Comparison of ENCODE assay signal across 19 cellular contexts in the genomic region with DNA sequence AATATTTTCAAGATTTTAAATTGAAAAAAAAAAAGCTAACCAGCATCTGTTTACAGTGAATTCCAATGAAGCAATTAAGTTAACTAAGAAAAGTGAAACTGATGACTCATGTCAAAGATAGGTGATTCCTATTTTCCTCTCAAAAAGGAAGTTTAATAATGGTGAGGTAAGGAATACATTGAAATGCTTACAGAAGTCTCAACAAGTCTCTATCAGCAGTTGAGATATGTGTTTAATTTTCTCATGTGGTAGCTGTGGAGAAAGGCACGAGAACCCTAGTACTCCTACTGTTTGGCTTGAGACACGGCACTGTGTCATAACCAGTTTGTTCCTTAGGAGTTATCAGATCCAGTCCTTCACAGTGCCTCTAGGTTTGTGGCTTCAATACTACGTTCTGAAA.
DNase-seq lines count a peak whose midpoint lies in the region; FAIRE-seq and TF ChIP-seq lines count a peak whose summit lies in the region.
"Had no signal": no experiment of that assay in that cellular context is flagged by ENCODE, and none has a peak within 500 bp of the region (broad histone marks: within the 10 kb centered on the region; RNA-seq: fewer than 3 reads in every experiment).

No MANE protein-coding gene starts in this region.

- H2AK5ac ChIP-seq in mesendoderm (ENCODE audit: low read length), result no peak overlapping the region

- no peaks in the 10 kb centered on the region for H3K79me1 ChIP-seq in mesendoderm (ENCODE audit: low read length)

- no peak overlapping the region for H4K5ac ChIP-seq in mesendoderm (ENCODE audit: low read length)

- H3K18ac ChIP-seq in mesendoderm (ENCODE audit: low read length), result no peak overlapping the region

- H3K4me2 ChIP-seq in mesendoderm (ENCODE audit: low read length), result no peak overlapping the region

- no peak overlapping the region for H3K27ac ChIP-seq in RWPE1
- peak overlapping the region in 3 of 4 donors; percentile 11 to 46 (median 43) for H3K27ac ChIP-seq in esophagus squamous epithelium
- H3K27ac ChIP-seq in mesendoderm (ENCODE audit: low read depth, low read length), result no peak overlapping the region
- H3K27ac ChIP-seq: cardiac muscle cell, heart right ventricle had no signal

- peaks cover 0 to 8% (median 0%) of the 10 kb centered on the region in 3 donors for H3K4me1 ChIP-seq in esophagus squamous epithelium
- no peaks in the 10 kb centered on the region for H3K4me1 ChIP-seq in mesendoderm (ENCODE audit: control insufficient read depth, low read depth, low read length)
- H3K4me1 ChIP-seq: heart right ventricle had no signal

- no peak overlapping the region for H3K56ac ChIP-seq in mesendoderm (ENCODE audit: low read length)

- FAIRE-seq in H54 (lab: Jason Lieb, UNC) (no peak), HTR-8/SVneo (lab: Jason Lieb, UNC) (no peak)
- FAIRE-seq: A204.1, G401.6 had no signal

- no peak overlapping the region for H4K8ac ChIP-seq in mesendoderm (ENCODE audit: low read depth, low read length)

- no peaks in the 10 kb centered on the region for H3K9me3 ChIP-seq in esophagus squamous epithelium

- no peaks in the 10 kb centered on the region for H3K79me2 ChIP-seq in mesendoderm (ENCODE audit: control insufficient read depth, insufficient read depth, low read length)

- TF ChIP-seq CTCF in RWPE1 (conservative IDR thresholded peaks at IDR 0.05; ENCODE audit: low read depth), result no peak
- TF ChIP-seq CTCF in esophagus squamous epithelium (IDR thresholded peaks at IDR 0.05), result peak in 1 of 6 experiments; percentile 34

- intact Hi-C loops in esophagus squamous epithelium (cut with DNase I), result no loop called here

- H3K4me3 ChIP-seq in esophagus squamous epithelium (no peak overlapping the region), mesendoderm (ENCODE audit: low read length) (no peak overlapping the region)
- H3K4me3 ChIP-seq: cardiac muscle cell, heart right ventricle had no signal

- no peak overlapping the region for H2BK15ac ChIP-seq in mesendoderm (replicated peaks; ENCODE audit: low read depth)

- no peak overlapping the region for H2BK120ac ChIP-seq in mesendoderm (ENCODE audit: low read depth, low read length)

- H3K9ac ChIP-seq in mesendoderm (ENCODE audit: low read length), result no peak overlapping the region

- CTCF ChIA-PET in RWPE1 (lab: Yijun Ruan, JAX), result interaction anchor here (0.6 kb wide), 1 partner anchor 32 kb away, joined by 9 read pairs; no protein-coding TSS in a partner anchor

- H3K23ac ChIP-seq in mesendoderm (ENCODE audit: low read length), result no peak overlapping the region

- POLR2A ChIA-PET in RWPE1 (lab: Yijun Ruan, JAX; ENCODE audit: low non-redundant PET), result no interaction called here

- H3K36me3 ChIP-seq in esophagus squamous epithelium (no peaks in the 10 kb centered on the region), mesendoderm (ENCODE audit: control insufficient read depth, insufficient read depth, low read length) (no peaks in the 10 kb centered on the region)
- H3K36me3 ChIP-seq: cardiac muscle cell, heart right ventricle had no signal

- H3K27me3 ChIP-seq in esophagus squamous epithelium, result no peaks in the 10 kb centered on the region
- no peaks in the 10 kb centered on the region for H3K27me3 ChIP-seq in mesendoderm (ENCODE audit: insufficient read depth, low read length, poor library complexity)
- H3K27me3 ChIP-seq: cardiac muscle cell, heart right ventricle had no signal

- DNase-seq in NOMO-1 treated with DMSO at 0.1 percent for 48 hours (lab: John Stamatoyannopoulos, UW; ENCODE audit: unreplicated experiment) (peak; percentile 22), NOMO-1 treated with dmso at 0.1 percent for 144 hours (lab: John Stamatoyannopoulos, UW; ENCODE audit: unreplicated experiment) (no peak), RWPE1 (ENCODE audit: low spot score) (peak; percentile 69), esophagus squamous epithelium (lab: John Stamatoyannopoulos, UW) (no peak), mesendoderm (peak; percentile 14), H54 (ENCODE audit: insufficient read length, low spot score) (no peak), HTR-8/SVneo (ENCODE audit: insufficient read length, low spot score) (no peak), LoVo (ENCODE audit: low spot score) (no peak)
- DNase-seq: activated CD4-positive, alpha-beta T cell treated with anti-CD3 and anti-CD28 coated beads for 1 hour; activated CD8-positive, alpha-beta memory T cell treated with anti-CD3 and anti-CD28 coated beads, Interleukin-2, amount 50 U/mL, for 48 hours; activated naive CD4-positive, alpha-beta T cell; heart right ventricle; NCI-H1417 treated with DMSO at 0.1 percent for 48 hours; nucleus accumbens; SIG-M5; stimulated activated CD4-positive, alpha-beta T cell treated with anti-CD3 and anti-CD28 coated beads, Interleukin-4, amount 100 ng/mL, for 1 hour had no signal

- no peak overlapping the region for H3K4ac ChIP-seq in mesendoderm (ENCODE audit: low read depth, low read length)

- TF ChIP-seq POLR2A in esophagus squamous epithelium (IDR thresholded peaks at IDR 0.05) (no peak), H54 (IDR thresholded peaks at IDR 0.05; ENCODE audit: low read depth, low read length) (no peak)

- 32 to 34% methylated on average over 3 of the region's 3 CpGs for WGBS in esophagus squamous epithelium, 2 donors
- no CpG with 5 or more reads among the region's 3 CpGs for WGBS in mesendoderm (ENCODE audit: extremely low coverage, insufficient coverage, low lambda C conversion rate)

- no peak overlapping the region for H2BK5ac ChIP-seq in mesendoderm (ENCODE audit: low read length)

Comparison
In these comparisons a context has a peak if more than half of its experiments do, and no peak if none do; other contexts are left out.
1. DNase-seq: peak in NOMO-1 treated with DMSO at 0.1 percent for 48 hours (single experiment), RWPE1 (single experiment) and mesendoderm (single experiment); none in NOMO-1 treated with dmso at 0.1 percent for 144 hours (single experiment), esophagus squamous epithelium (single experiment), H54 (single experiment), HTR-8/SVneo (single experiment) and LoVo (single experiment).
2. H3K27ac ChIP-seq: peak in esophagus squamous epithelium (3 of 4); none in RWPE1 (single experiment) and mesendoderm (single experiment).